In genomic region chr9:4792572-4793411, GRCh38 we compare ENCODE assay signal across 8 cellular contexts. TPM values are rescaled to one million over a fixed set of nuclear protein-coding genes. Genes with fewer than 3 reads are reported as not detected.
A peak's percentile ranks its signal among the peaks of the same experiment; 100 is the strongest.
DNase-seq lines count a peak whose midpoint lies in the region; ATAC-seq and TF ChIP-seq lines count a peak whose summit lies in the region.

Gene RCL1 (plus strand): TSS chr9:4792944. CDS start chr9:4793092, 148 bp downstream.

- POLR2A ChIA-PET in AG04449 (lab: Yijun Ruan, JAX) (interaction anchor here (1.0 to 1.7 kb wide), 2 partner anchors 45 to 192 kb away, joined by 4 to 9 read pairs; partner anchors contain the start of gene JAK2), WTC11 (lab: Charles Lee) (interaction anchor here (1.0 to 3.3 kb wide), 5 partner anchors 23 to 192 kb away, joined by 3 to 16 read pairs (median 3); partner anchors contain the start of genes AK3 and JAK2)

- H3K27ac Mint-ChIP-seq in WTC11 (peak within 1 kb of the TSS; percentile 96), immature natural killer cell (peak within 1 kb of the TSS; percentile 85 to 97 (median 90))

- no peak for TF ChIP-seq CTCF in AG04449 (IDR thresholded peaks at IDR 0.05; ENCODE audit: insufficient read depth, low read length, missing control alignments)
- TF ChIP-seq CTCF in WTC11 (IDR thresholded peaks at IDR 0.05) = no peak
- no peak for TF ChIP-seq CTCF in cardiac fibroblast (IDR thresholded peaks at IDR 0.05; ENCODE audit: low read depth, low read length)

- CTCF ChIA-PET in AG04449 (lab: Yijun Ruan, JAX) = interaction anchor here (0.9 to 3.9 kb wide), 8 partner anchors 9 to 195 kb away, joined by 3 to 22 read pairs (median 6); no protein-coding TSS in a partner anchor
- CTCF ChIA-PET in WTC11 (lab: Charles Lee) = interaction anchor here (0.6 to 4.5 kb wide), 6 partner anchors 11 to 807 kb away, joined by 3 to 24 read pairs (median 4); no protein-coding TSS in a partner anchor

- H3K4me1 Mint-ChIP-seq in WTC11 (peaks cover 37% of the 10 kb centered on the region), immature natural killer cell (peaks cover 22 to 39% of the 10 kb centered on the region in 2 donors)

- H3K27me3 Mint-ChIP-seq in WTC11 (ENCODE audit: low read depth) (peaks cover 5% of the 10 kb centered on the region), immature natural killer cell (ENCODE audit: low read depth in 3 of 3) (peaks cover 5 to 18% (median 6%) of the 10 kb centered on the region in 3 donors)

- peak; percentile 45 for DNase-seq in AG04449 (ENCODE audit: low read depth, low spot score)
- peak; percentile 93 for DNase-seq in NCI-H2227 treated with DMSO at 0.1 percent for 48 hours (lab: John Stamatoyannopoulos, UW)
- DNase-seq in WTC11 (ENCODE audit: low spot score) = peak; percentile 98
- peak; percentile 92 to 96 for DNase-seq in cardiac fibroblast (ENCODE audit: low read depth in 2 of 2)
- peak; percentile 97 for DNase-seq in immature natural killer cell
- DNase-seq in smooth muscle cell of the brain vasculature (ENCODE audit: low read depth, low spot score) = peak; percentile 91

- ATAC-seq in GM18907 (IDR thresholded peaks at IDR 0.05; ENCODE audit: unreplicated experiment) = peak; percentile 94
- peak; percentile 95 for ATAC-seq in HG03159 (IDR thresholded peaks at IDR 0.05; ENCODE audit: unreplicated experiment)
- peak; percentile 94 for ATAC-seq in WTC11

- peak within 1 kb of the TSS; percentile 93 for H3K4me3 ChIP-seq in AG04449 (ENCODE audit: low read depth, low read length)
- peak within 1 kb of the TSS; percentile 92 to 93 for H3K4me3 ChIP-seq in cardiac fibroblast (replicated peaks in 1 of 2; ENCODE audit: low read depth in 2 of 2, low read length in 2 of 2)

- H3K36me3 Mint-ChIP-seq in WTC11 (peaks cover 15% of the 10 kb centered on the region), immature natural killer cell (no peaks in the 10 kb centered on the region)

- peaks cover 18% of the 10 kb centered on the region for H3K9me3 Mint-ChIP-seq in WTC11
- no peaks in the 10 kb centered on the region for H3K9me3 Mint-ChIP-seq in immature natural killer cell

- H3K4me3 Mint-ChIP-seq in WTC11 (peak within 1 kb of the TSS; percentile 98), immature natural killer cell (peak within 1 kb of the TSS; percentile 90 to 96 (median 91))

TF ChIP-seq in WTC11, 78 proteins besides CTCF, POLR2A, EP300 and RAD21 (continues in another document):
- no peak for TF ChIP-seq ZBTB43 (CRISPR knock-in tag; IDR thresholded peaks at IDR 0.05)
- no peak for TF ChIP-seq STAT6 (CRISPR knock-in tag; conservative IDR thresholded peaks at IDR 0.05; ENCODE audit: low read depth)
- TF ChIP-seq AFF4 (CRISPR knock-in tag; IDR thresholded peaks at IDR 0.05; ENCODE audit: borderline replicate concordance) = no peak
- peak; percentile 47; the same call in 1 of the 2 replicates for TF ChIP-seq TCF7 (CRISPR knock-in tag; IDR thresholded peaks at IDR 0.05; ENCODE audit: low read depth)
- TF ChIP-seq OVOL2 (CRISPR knock-in tag; IDR thresholded peaks at IDR 0.05; ENCODE audit: borderline replicate concordance) = no peak
- TF ChIP-seq ZNF219 (CRISPR knock-in tag; IDR thresholded peaks at IDR 0.05; ENCODE audit: borderline replicate concordance) = 0 out of 2 replicates have a peak, but pooled peaks have one; percentile 49
- TF ChIP-seq NR2C2 (CRISPR knock-in tag; IDR thresholded peaks at IDR 0.05) = no peak
- TF ChIP-seq RORB (CRISPR knock-in tag; IDR thresholded peaks at IDR 0.05) = no peak
- peak; percentile 31 for TF ChIP-seq FOXP4 (CRISPR knock-in tag; IDR thresholded peaks at IDR 0.05)
- no peak for TF ChIP-seq ATF3 (CRISPR knock-in tag; conservative IDR thresholded peaks at IDR 0.05)
- TF ChIP-seq IRF2 (CRISPR knock-in tag; IDR thresholded peaks at IDR 0.05; ENCODE audit: borderline replicate concordance, low read depth) = no peak
- TF ChIP-seq ZNF671 (CRISPR knock-in tag; IDR thresholded peaks at IDR 0.05) = no peak
- peak; percentile 83 for TF ChIP-seq USF2 (CRISPR knock-in tag; IDR thresholded peaks at IDR 0.05)

RNA-seq across cellular contexts. Expression of gene RCL1, which starts in this region (rescaled TPM):
- 22.4 to 27.2 TPM (median 25.3 TPM) in 3 replicates for total RNA-seq in WTC11 (2021)
- 10 to 100 TPM; 13.6 to 31.3 (median 17.0) TPM for polyA plus RNA-seq in immature natural killer cell

Comparison
In these comparisons a context has a peak if more than half of its experiments do, and no peak if none do; other contexts are left out.
1. Peak in every context shown above with its lines: DNase-seq, ATAC-seq and H3K4me3 ChIP-seq.
2. DNase-seq: peak in every context shown above with its lines; median percentile 98 in WTC11; 97 in immature natural killer cell; 94 in cardiac fibroblast; 93 in NCI-H2227 treated with DMSO at 0.1 percent for 48 hours; 91 in smooth muscle cell of the brain vasculature; 45 in AG04449.